ENCODE assay signal across 19 cellular contexts in the genomic region with DNA sequence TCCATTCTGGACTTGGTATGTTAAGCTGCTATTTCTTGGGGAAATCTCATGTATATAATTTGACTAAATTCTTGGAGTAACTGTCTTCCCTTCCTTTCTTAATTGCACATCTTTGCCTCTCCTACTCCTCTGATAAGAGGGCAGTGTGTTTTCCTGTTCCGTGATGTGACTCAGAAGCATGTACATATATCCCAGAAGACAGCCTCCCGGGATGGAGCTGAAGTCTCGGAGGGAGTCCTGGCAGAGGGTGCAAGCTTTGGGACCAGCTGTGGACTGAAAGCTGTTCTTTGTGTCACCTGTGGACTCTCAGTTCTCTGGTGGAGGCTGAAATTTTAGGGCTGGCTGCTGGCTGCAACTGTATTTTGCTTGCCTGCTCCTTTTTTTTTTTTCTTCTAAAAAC.
"Had no signal": no experiment of that assay in that cellular context is flagged by ENCODE, and none has a peak within 500 bp of the region (broad histone marks: within the 10 kb centered on the region; RNA-seq: fewer than 3 reads in every experiment).

No MANE protein-coding gene starts in this region.

- H3K27ac ChIP-seq: colonic mucosa, lower lobe of right lung, neural progenitor cell, ovary, right lobe of liver, tibial artery, WERI-Rb-1 had no signal

- H3K36me3 ChIP-seq: colonic mucosa, lower lobe of right lung, neural progenitor cell, ovary, right lobe of liver, spleen, tibial artery, WERI-Rb-1 had no signal

- H3K9ac ChIP-seq: neural progenitor cell had no signal

- H3K4me3 ChIP-seq: body of pancreas, colonic mucosa, lower lobe of right lung, neural progenitor cell, ovary, right lobe of liver, spleen, tibial artery had no signal

- H3K27ac Mint-ChIP-seq: activated CD4-positive, alpha-beta memory T cell treated with anti-CD3 and anti-CD28 coated beads, Interleukin-2, amount 10 ng/mL, durations not matched to agents 7 days and 5 days; mesothelial cell of epicardium; neural progenitor cell; T-helper 1 cell treated with Interleukin-12 subunit alpha and Interleukin-12 subunit beta and Interleukin-4 antibody, amounts not matched to agents 30 μg/mL and 1 μg/mL, for 36 hours had no signal

- H3K4me2 ChIP-seq: neural progenitor cell had no signal

- H3K4me3 Mint-ChIP-seq: activated CD4-positive, alpha-beta memory T cell treated with anti-CD3 and anti-CD28 coated beads, Interleukin-2, amount 10 ng/mL, durations not matched to agents 7 days and 5 days; activated CD4-positive, alpha-beta T cell treated with anti-CD3 and anti-CD28 coated beads for 36 hours; immature natural killer cell; mesothelial cell of epicardium; neural progenitor cell; T-helper 1 cell treated with Interleukin-12 subunit alpha and Interleukin-12 subunit beta and Interleukin-4 antibody, amounts not matched to agents 30 μg/mL and 1 μg/mL, for 36 hours had no signal

- H3K9me3 Mint-ChIP-seq: activated CD4-positive, alpha-beta memory T cell treated with anti-CD3 and anti-CD28 coated beads, Interleukin-2, amount 10 ng/mL, durations not matched to agents 7 days and 5 days; immature natural killer cell; mesothelial cell of epicardium; neural progenitor cell; T-helper 1 cell treated with Interleukin-12 subunit alpha and Interleukin-12 subunit beta and Interleukin-4 antibody, amounts not matched to agents 30 μg/mL and 1 μg/mL, for 36 hours had no signal

- H3K27me3 ChIP-seq: body of pancreas, colonic mucosa, neural progenitor cell, ovary, right lobe of liver, spleen, tibial artery had no signal

- H3K4me1 ChIP-seq: colonic mucosa, right lobe of liver had no signal

- DNase-seq: activated CD4-positive, alpha-beta memory T cell treated with anti-CD3 and anti-CD28 coated beads, Interleukin-2, amount 10 ng/mL, durations not matched to agents 7 days and 5 days; activated CD4-positive, alpha-beta T cell treated with anti-CD3 and anti-CD28 coated beads for 36 hours; amygdala; body of pancreas; caudate nucleus; colonic mucosa; effector CD4-positive, alpha-beta T cell; immature natural killer cell; lower lobe of right lung; ovary; right lobe of liver; spleen; tibial artery; WERI-Rb-1 had no signal

- H3K36me3 Mint-ChIP-seq: immature natural killer cell, mesothelial cell of epicardium, neural progenitor cell had no signal

- H2AFZ ChIP-seq: neural progenitor cell had no signal

- H3K27me3 Mint-ChIP-seq: activated CD4-positive, alpha-beta memory T cell treated with anti-CD3 and anti-CD28 coated beads, Interleukin-2, amount 10 ng/mL, durations not matched to agents 7 days and 5 days; activated CD4-positive, alpha-beta T cell treated with anti-CD3 and anti-CD28 coated beads for 36 hours had no signal

- FAIRE-seq: frontal cortex, urothelium cell line had no signal

- ATAC-seq: activated CD4-positive, alpha-beta T cell treated with anti-CD3 and anti-CD28 coated beads for 36 hours; body of pancreas; lower lobe of right lung had no signal

- H3K9me3 ChIP-seq: body of pancreas, colonic mucosa, lower lobe of right lung, ovary, right lobe of liver, spleen, tibial artery had no signal
